Comparison of ENCODE assay signal across 22 cellular contexts in the genomic region with DNA sequence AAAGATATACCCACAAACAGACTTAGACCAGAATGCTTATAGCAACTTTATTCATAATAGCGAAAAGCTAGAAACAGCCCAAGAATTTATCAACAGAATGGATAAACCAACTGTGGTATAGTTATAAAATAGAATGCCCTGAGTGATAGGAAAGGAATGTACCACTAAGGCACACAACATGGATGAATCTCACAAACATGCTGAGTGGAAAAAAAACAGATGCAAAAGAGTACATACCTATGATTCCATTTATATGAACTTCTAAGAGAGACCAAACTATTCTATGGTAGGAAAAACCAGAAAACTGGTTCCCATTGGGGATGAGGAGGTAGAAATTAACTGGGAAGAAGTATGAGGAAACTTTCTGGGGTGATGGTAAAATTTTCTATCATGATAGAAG. TPM values are rescaled to one million over a fixed set of nuclear protein-coding genes. Genes with fewer than 3 reads are reported as not detected.
DNase-seq lines count a peak whose midpoint lies in the region; ATAC-seq and TF ChIP-seq lines count a peak whose summit lies in the region.
"Had no signal": no experiment of that assay in that cellular context is flagged by ENCODE, and none has a peak within 500 bp of the region (broad histone marks: within the 10 kb centered on the region; RNA-seq: fewer than 3 reads in every experiment).

No MANE protein-coding gene starts in this region.

- H3K4me1 ChIP-seq in adipocyte (ENCODE audit: control insufficient read depth, insufficient read depth, low read length): peaks cover 15% of the 10 kb centered on the region
- H3K4me1 ChIP-seq: tibial nerve had no signal

- H3K36me3 ChIP-seq in adipocyte (ENCODE audit: control insufficient read depth, insufficient read depth, low read length, severe bottlenecking): peaks cover 84% of the 10 kb centered on the region
- H3K36me3 ChIP-seq: neutrophil had no signal

- H3K4me3 Mint-ChIP-seq in activated CD4-positive, alpha-beta T cell treated with anti-CD3 and anti-CD28 coated beads, Interleukin-2, amount 10 ng/mL, durations not matched to agents 24 days and 14 days: no peak overlapping the region
- H3K4me3 Mint-ChIP-seq: activated CD8-positive, alpha-beta T cell treated with anti-CD3 and anti-CD28 coated beads, Interleukin-2, amount 10 ng/mL, durations not matched to agents 7 days and 5 days; CD14-positive monocyte had no signal

- no peaks in the 10 kb centered on the region for H3K4me1 Mint-ChIP-seq in activated CD4-positive, alpha-beta T cell treated with anti-CD3 and anti-CD28 coated beads, Interleukin-2, amount 10 ng/mL, durations not matched to agents 24 days and 14 days
- H3K4me1 Mint-ChIP-seq: CD14-positive monocyte had no signal

- no peak overlapping the region for H3K9ac ChIP-seq in adipocyte (ENCODE audit: low read length)

- H3K27me3 ChIP-seq in adipocyte (replicated peaks; ENCODE audit: control insufficient read depth, insufficient read depth, low read length): no peaks in the 10 kb centered on the region
- H3K27me3 ChIP-seq: hepatocyte, sigmoid colon, tibial nerve had no signal

- no peaks in the 10 kb centered on the region for H3K27me3 Mint-ChIP-seq in activated CD4-positive, alpha-beta T cell treated with anti-CD3 and anti-CD28 coated beads, Interleukin-2, amount 10 ng/mL, durations not matched to agents 24 days and 14 days

- H3K9me3 Mint-ChIP-seq in activated CD4-positive, alpha-beta T cell treated with anti-CD3 and anti-CD28 coated beads, Interleukin-2, amount 10 ng/mL, durations not matched to agents 24 days and 14 days: no peaks in the 10 kb centered on the region
- H3K9me3 Mint-ChIP-seq: CD14-positive monocyte had no signal

- no peak for TF ChIP-seq CTCF in fibroblast of pulmonary artery (IDR thresholded peaks at IDR 0.05; ENCODE audit: low read length, missing control alignments)

- no peaks in the 10 kb centered on the region for H3K36me3 Mint-ChIP-seq in activated CD4-positive, alpha-beta T cell treated with anti-CD3 and anti-CD28 coated beads, Interleukin-2, amount 10 ng/mL, durations not matched to agents 24 days and 14 days (ENCODE audit: low read depth)
- H3K36me3 Mint-ChIP-seq: CD14-positive monocyte had no signal

- ATAC-seq in HG03175 (IDR thresholded peaks at IDR 0.05; ENCODE audit: unreplicated experiment) (no peak), GM19452 (IDR thresholded peaks at IDR 0.05; ENCODE audit: unreplicated experiment) (no peak)
- ATAC-seq: activated CD8-positive, alpha-beta T cell treated with anti-CD3 and anti-CD28 coated beads, Interleukin-2, amount 10 ng/mL, durations not matched to agents 7 days and 5 days; K562; Panc1 had no signal

- no peaks in the 10 kb centered on the region for H3K9me3 ChIP-seq in adipocyte (ENCODE audit: control insufficient read depth, low read length)
- H3K9me3 ChIP-seq: neutrophil, sigmoid colon, tibial nerve had no signal

- peak; percentile 77 for DNase-seq in GM03348 (ENCODE audit: low spot score)
- DNase-seq in adipocyte (ENCODE audit: low read depth): peak; percentile 77
- DNase-seq in fibroblast of pulmonary artery (ENCODE audit: low read depth): peak; percentile 61
- peak; percentile 59 for DNase-seq in skeletal muscle cell (ENCODE audit: low read depth)
- DNase-seq in activated CD4-positive, CD25-positive, alpha-beta regulatory T cell (lab: John Stamatoyannopoulos, UW): no peak
- DNase-seq in activated CD4-positive, alpha-beta T cell treated with anti-CD3 and anti-CD28 coated beads, Interleukin-2, amount 10 ng/mL, durations not matched to agents 24 days and 14 days: no peak
- DNase-seq: activated CD8-positive, alpha-beta T cell treated with anti-CD3 and anti-CD28 coated beads, Interleukin-2, amount 10 ng/mL, durations not matched to agents 7 days and 5 days; DND-41; kidney; NCI-H1048; NCI-H2107; NCI-H69; sigmoid colon; SW 1271 had no signal

- H3K4me3 ChIP-seq in adipocyte (ENCODE audit: low read length) (no peak overlapping the region), fibroblast of pulmonary artery (replicated peaks; ENCODE audit: low read depth, low read length) (no peak overlapping the region), skeletal muscle cell (ENCODE audit: low read depth, low read length) (no peak overlapping the region)
- H3K4me3 ChIP-seq: hepatocyte, K562, sigmoid colon, tibial nerve had no signal

- intact Hi-C loops in activated CD4-positive, alpha-beta T cell treated with anti-CD3 and anti-CD28 coated beads, Interleukin-2, amount 10 ng/mL, durations not matched to agents 24 days and 14 days (cut with micrococcal nuclease): no loop called here

- H3K27ac Mint-ChIP-seq in activated CD4-positive, alpha-beta T cell treated with anti-CD3 and anti-CD28 coated beads, Interleukin-2, amount 10 ng/mL, durations not matched to agents 24 days and 14 days: no peak overlapping the region
- H3K27ac Mint-ChIP-seq: activated CD8-positive, alpha-beta T cell treated with anti-CD3 and anti-CD28 coated beads, Interleukin-2, amount 10 ng/mL, durations not matched to agents 7 days and 5 days; CD14-positive monocyte had no signal

RNA-seq across cellular contexts. Expression of a gene that starts 40.4 kb away (rescaled TPM):
- total RNA-seq in activated CD4-positive, alpha-beta T cell treated with anti-CD3 and anti-CD28 coated beads, Interleukin-2, amount 10 ng/mL, durations not matched to agents 24 days and 14 days: 0.02 and 0.09 TPM in 2 replicates
- total RNA-seq: activated CD8-positive, alpha-beta T cell treated with anti-CD3 and anti-CD28 coated beads, Interleukin-2, amount 10 ng/mL, durations not matched to agents 7 days and 5 days; K562 had no signal

Comparison
In these comparisons a context has a peak if more than half of its experiments do, and no peak if none do; other contexts are left out.
1. DNase-seq: peak in GM03348 (single experiment), adipocyte (single experiment), fibroblast of pulmonary artery (single experiment) and skeletal muscle cell (single experiment); none in activated CD4-positive, CD25-positive, alpha-beta regulatory T cell (0 of 4) and activated CD4-positive, alpha-beta T cell treated with anti-CD3 and anti-CD28 coated beads, Interleukin-2, amount 10 ng/mL, durations not matched to agents 24 days and 14 days (single experiment).